Comparison of ENCODE assay signal across 1 cellular context in the genomic region with DNA sequence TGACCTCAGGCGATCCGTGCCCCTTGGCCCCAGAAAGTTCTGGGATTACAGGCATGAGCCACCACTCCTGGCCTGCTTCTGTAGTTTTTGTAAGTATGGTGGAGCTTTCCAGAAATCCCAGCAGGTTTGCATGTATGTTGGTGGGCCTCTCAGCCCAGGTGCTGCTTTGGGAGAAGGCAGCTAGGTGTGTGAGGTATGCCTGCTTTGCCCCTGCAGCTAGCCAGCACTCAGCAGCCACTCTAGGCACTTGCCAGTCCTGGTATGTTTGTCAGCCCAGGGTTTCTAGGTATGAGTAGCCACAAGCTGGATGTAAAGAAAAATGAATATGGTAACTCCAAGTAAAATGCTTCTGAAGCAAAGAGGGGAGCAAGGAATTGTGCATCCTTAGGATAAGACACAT.
TF ChIP-seq lines count a peak whose summit lies in the region.

No MANE protein-coding gene starts in this region.

TF ChIP-seq in HepG2, 621 proteins besides CTCF, POLR2A, EP300 and RAD21:
- TF ChIP-seq ZNF790 (CRISPR knock-in tag; IDR thresholded peaks at IDR 0.05; ENCODE audit: borderline replicate concordance) (no peak), RELA (CRISPR knock-in tag; IDR thresholded peaks at IDR 0.05) (no peak), ZNF777 (CRISPR knock-in tag; IDR thresholded peaks at IDR 0.05) (no peak), ZNF563 (CRISPR knock-in tag; IDR thresholded peaks at IDR 0.05) (no peak)
- TF ChIP-seq, protein P1, sequence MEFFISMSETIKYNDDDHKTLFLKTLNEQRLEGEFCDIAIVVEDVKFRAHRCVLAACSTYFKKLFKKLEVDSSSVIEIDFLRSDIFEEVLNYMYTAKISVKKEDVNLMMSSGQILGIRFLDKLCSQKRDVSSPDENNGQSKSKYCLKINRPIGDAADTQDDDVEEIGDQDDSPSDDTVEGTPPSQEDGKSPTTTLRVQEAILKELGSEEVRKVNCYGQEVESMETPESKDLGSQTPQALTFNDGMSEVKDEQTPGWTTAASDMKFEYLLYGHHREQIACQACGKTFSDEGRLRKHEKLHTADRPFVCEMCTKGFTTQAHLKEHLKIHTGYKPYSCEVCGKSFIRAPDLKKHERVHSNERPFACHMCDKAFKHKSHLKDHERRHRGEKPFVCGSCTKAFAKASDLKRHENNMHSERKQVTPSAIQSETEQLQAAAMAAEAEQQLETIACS (CRISPR knock-in tag; IDR thresholded peaks at IDR 0.05), result no peak
- TF ChIP-seq, protein P2, sequence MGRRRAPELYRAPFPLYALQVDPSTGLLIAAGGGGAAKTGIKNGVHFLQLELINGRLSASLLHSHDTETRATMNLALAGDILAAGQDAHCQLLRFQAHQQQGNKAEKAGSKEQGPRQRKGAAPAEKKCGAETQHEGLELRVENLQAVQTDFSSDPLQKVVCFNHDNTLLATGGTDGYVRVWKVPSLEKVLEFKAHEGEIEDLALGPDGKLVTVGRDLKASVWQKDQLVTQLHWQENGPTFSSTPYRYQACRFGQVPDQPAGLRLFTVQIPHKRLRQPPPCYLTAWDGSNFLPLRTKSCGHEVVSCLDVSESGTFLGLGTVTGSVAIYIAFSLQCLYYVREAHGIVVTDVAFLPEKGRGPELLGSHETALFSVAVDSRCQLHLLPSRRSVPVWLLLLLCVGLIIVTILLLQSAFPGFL (CRISPR knock-in tag; IDR thresholded peaks at IDR 0.05), result no peak
